24 cellular contexts compared by ENCODE assay signal in the genomic region with DNA sequence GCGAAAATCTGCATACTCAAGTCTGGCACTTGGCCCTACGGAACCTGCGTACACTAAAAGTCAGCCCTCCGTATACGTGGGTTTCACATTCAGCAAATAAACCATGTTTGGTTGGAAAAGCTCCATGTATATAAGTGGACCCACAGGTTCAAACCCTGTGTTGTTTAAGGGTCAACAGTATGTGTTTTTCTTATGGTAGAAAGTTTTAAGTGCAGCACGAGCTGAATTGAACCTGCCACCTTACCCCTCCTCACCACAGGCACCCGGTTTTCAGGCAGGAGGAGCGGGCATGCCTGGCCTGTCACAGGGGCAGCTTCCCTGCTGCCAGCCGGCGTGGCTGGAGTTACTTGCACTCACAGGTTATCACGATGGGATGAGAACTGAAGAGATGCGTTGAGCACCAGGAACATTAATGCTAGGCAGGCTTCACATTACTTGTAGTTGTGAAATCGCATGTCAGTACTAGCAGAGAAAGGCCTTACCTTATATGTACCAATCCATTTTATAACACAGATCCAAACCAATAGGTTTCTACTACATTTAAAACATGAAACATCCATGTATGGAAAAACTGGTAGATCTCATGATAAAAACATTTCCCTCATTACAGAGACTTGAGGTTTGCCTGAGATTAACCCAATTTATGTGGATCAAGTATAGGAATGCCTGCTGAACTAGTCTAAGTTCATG. TPM values are rescaled to one million over a fixed set of nuclear protein-coding genes. Genes with fewer than 3 reads are reported as not detected.
DNase-seq lines count a peak whose midpoint lies in the region; ATAC-seq, FAIRE-seq and TF ChIP-seq lines count a peak whose summit lies in the region.
"Had no signal": no experiment of that assay in that cellular context is flagged by ENCODE, and none has a peak within 500 bp of the region (broad histone marks: within the 10 kb centered on the region; RNA-seq: fewer than 3 reads in every experiment).

No MANE protein-coding gene starts in this region.

- 90% methylated on average over 2 of the region's 13 CpGs; no CpG with 5 or more reads in 1 of the 2 experiments for WGBS in IMR-90 (ENCODE audit: extremely low coverage in 2 of 2, insufficient read length in 1 of 2), 2 experiments
- 65% methylated on average over 13 of the region's 13 CpGs for WGBS in K562 (ENCODE audit: insufficient coverage, low coverage, missing lambda C conversion rate)
- 60% methylated on average over 10 of the region's 13 CpGs for WGBS in right lobe of liver (ENCODE audit: insufficient coverage, low coverage, low lambda C conversion rate, missing lambda C conversion rate)

- no peak overlapping the region for H2BK120ac ChIP-seq in IMR-90 (ENCODE audit: low read depth, low read length)

- H3K27ac ChIP-seq in IMR-90 (ENCODE audit: insufficient read depth, low read length) (no peak overlapping the region), K562 (ENCODE audit: extremely low read depth, low read depth, low read length) (no peak overlapping the region), right lobe of liver (peak overlapping the region in 1 of 3 donors; percentile 44)
- H3K27ac ChIP-seq: SK-N-MC, suprapubic skin had no signal

- H4K20me1 ChIP-seq in IMR-90 (ENCODE audit: insufficient read depth, low read length): no peaks in the 10 kb centered on the region
- peaks cover 23% of the 10 kb centered on the region for H4K20me1 ChIP-seq in K562 (replicated peaks; ENCODE audit: control insufficient read depth, insufficient read depth, low read length)

- H3K4ac ChIP-seq in IMR-90 (ENCODE audit: low read depth, low read length): no peak overlapping the region

- H4K8ac ChIP-seq in IMR-90 (ENCODE audit: low read depth in 2 of 2, low read length in 2 of 2): no peak overlapping the region

- POLR2A ChIA-PET in IMR-90 (lab: Charles Lee; ENCODE audit: unreplicated experiment) (no interaction called here), K562 (lab: Yijun Ruan, JAX) (interaction anchor here (1.4 to 1.5 kb wide), 2 partner anchors 13 kb away, joined by 4 to 9 read pairs; partner anchors contain the start of gene INSIG1)

- no peak overlapping the region for H3K23ac ChIP-seq in IMR-90 (ENCODE audit: low read depth, low read length)

- H3K4me1 ChIP-seq in IMR-90 (ENCODE audit: control insufficient read depth, insufficient read depth, low read length): no peaks in the 10 kb centered on the region
- 0 out of 5 replicates have a peak, but pooled peaks cover 1 to 2% of the 10 kb centered on the region in 2 experiments for H3K4me1 ChIP-seq in K562 (replicated peaks in 1 of 2; ENCODE audit: control insufficient read depth in 2 of 2, insufficient read depth in 2 of 2, low read length in 2 of 2)
- peaks cover 0 to 10% (median 3%) of the 10 kb centered on the region in 4 donors for H3K4me1 ChIP-seq in right lobe of liver
- H3K4me1 ChIP-seq: suprapubic skin had no signal

- H2BK15ac ChIP-seq in IMR-90 (ENCODE audit: low read depth, low read length): no peak overlapping the region

- dilution Hi-C loops in IMR-90 (cut with HindIII; ENCODE audit: low sequenced_read_pairs, unreplicated experiment): no loop called here

- H3K9ac ChIP-seq in IMR-90 (ENCODE audit: low read depth, low read length): no peak overlapping the region
- no peak overlapping the region for H3K9ac ChIP-seq in K562 (ENCODE audit: insufficient read depth in 1 of 2, low read depth in 2 of 2, low read length in 2 of 2)

- no peak overlapping the region for H2BK5ac ChIP-seq in IMR-90 (ENCODE audit: low read depth, low read length, poor library complexity, severe bottlenecking)

- no peak overlapping the region for H3K56ac ChIP-seq in IMR-90 (ENCODE audit: extremely low read depth, insufficient read depth, low read length)

- H3K36me3 ChIP-seq in IMR-90 (ENCODE audit: control insufficient read depth, insufficient read depth, low read length) (peaks cover 14% of the 10 kb centered on the region), K562 (ENCODE audit: control insufficient read depth, insufficient read depth, low read length) (peaks cover 51% of the 10 kb centered on the region), right lobe of liver (peaks cover 0 to 45% (median 23%) of the 10 kb centered on the region in 4 donors)

- H3K4me3 ChIP-seq in IMR-90 (ENCODE audit: insufficient read depth, low read depth, low read length) (no peak overlapping the region), K562 (no peak overlapping the region), right lobe of liver (no peak overlapping the region)
- H3K4me3 ChIP-seq: GM23338, SK-N-MC, suprapubic skin had no signal

- H3K18ac ChIP-seq in IMR-90 (ENCODE audit: low read depth, low read length): no peak overlapping the region

- H4K91ac ChIP-seq in IMR-90 (ENCODE audit: insufficient read depth, low read depth, low read length): no peak overlapping the region

- TF ChIP-seq CTCF in IMR-90 (conservative IDR thresholded peaks at IDR 0.05; ENCODE audit: low read depth, low read length) (no peak), K562 (IDR thresholded peaks at IDR 0.05 in 2 of 3, conservative IDR thresholded peaks at IDR 0.05 in 1 of 3; ENCODE audit: insufficient read depth in 2 of 3, low read depth in 1 of 3, low read length in 3 of 3) (no peak), right lobe of liver (IDR thresholded peaks at IDR 0.05) (no peak)

- no peak for TF ChIP-seq EP300 in K562 (IDR thresholded peaks at IDR 0.05; ENCODE audit: low read length)

- FAIRE-seq in GM12891 (lab: Jason Lieb, UNC): no peak
- FAIRE-seq in K562 (lab: Jason Lieb, UNC): no peak

- H2AK9ac ChIP-seq in IMR-90 (replicated peaks; ENCODE audit: low read depth, low read length, poor library complexity): no peak overlapping the region

- in situ Hi-C loops in IMR-90 (cut with MboI; ENCODE audit: low sequenced_read_pairs): no loop called here
- in situ Hi-C loops in K562 (cut with MboI): no loop called here
- in situ Hi-C loops in KBM-7 (cut with MboI; ENCODE audit: low pct_unique_long_range_greater_than_20kb, low sequenced_read_pairs): no loop called here

- no peak for DNase-seq in GM12891 (ENCODE audit: insufficient read length, low spot score)
- no peak for DNase-seq in IMR-90
- peak in 1 of 4 experiments; percentile 57 for DNase-seq in K562 (ENCODE audit: extremely low read depth in 1 of 4, low spot score in 3 of 4)
- peak in 2 of 3 donors; percentile 71 to 78 for DNase-seq in right lobe of liver
- DNase-seq in KBM-7: no peak
- DNase-seq in GF-D8 (lab: John Stamatoyannopoulos, UW): no peak
- DNase-seq: ACHN; activated CD4-positive, alpha-beta T cell treated with anti-CD3 and anti-CD28 coated beads, Interleukin-2, amount 50 U/mL, for 48 hours; activated naive CD4-positive, alpha-beta T cell treated with anti-CD3 and anti-CD28 coated beads, Interleukin-2, amount 50 U/mL, for 16 hours; CD8-positive, alpha-beta T cell; DMS 273 treated with DMSO at 0.1 percent for 48 hours; immature natural killer cell; left cardiac atrium; NCI-H1092 treated with DMSO at 0.1 percent for 48 hours; NCI-H187; NCI-H524; nephron progenitor cell; stimulated activated CD4-positive, alpha-beta T cell treated with anti-CD3 and anti-CD28 coated beads, Interleukin-15, amount 100 ng/mL, for 24 hours; stimulated activated naive CD4-positive, alpha-beta T cell treated with Interleukin-2 at 50 U/mL for 16 hours; T-helper 1 cell had no signal

- H3K9me1 ChIP-seq in IMR-90 (ENCODE audit: insufficient read depth, low read length) (no peaks in the 10 kb centered on the region), K562 (ENCODE audit: control insufficient read depth, insufficient read depth, low read length) (no peaks in the 10 kb centered on the region)

- TF ChIP-seq RAD21 in IMR-90 (IDR thresholded peaks at IDR 0.05; ENCODE audit: low read length) (no peak), K562 (CRISPR knock-in tag; conservative IDR thresholded peaks at IDR 0.05 in 1 of 2, IDR thresholded peaks at IDR 0.05 in 1 of 2) (no peak)

- peak; percentile 40; the same call in 1 of the 2 replicates for TF ChIP-seq POLR2A in GM12891 (IDR thresholded peaks at IDR 0.05; ENCODE audit: low read depth, low read length)
- no peak; the same call in 1 of the 2 replicates for TF ChIP-seq POLR2A in IMR-90 (IDR thresholded peaks at IDR 0.05; ENCODE audit: low read depth, low read length)
- TF ChIP-seq POLR2A in K562 (conservative IDR thresholded peaks at IDR 0.05): no peak; the same call in none of the 2 replicates
- peak; percentile 38 for TF ChIP-seq POLR2A in right lobe of liver (IDR thresholded peaks at IDR 0.05)

- BruUV-seq in IMR-90 (replicated peaks; lab: Mats Ljungman, UMichigan) (no TSS peak), K562 (replicated peaks; lab: Mats Ljungman, UMichigan) (no TSS peak)

- no peak overlapping the region for H4K5ac ChIP-seq in IMR-90 (ENCODE audit: low read depth, low read length)

- H3K27me3 ChIP-seq in IMR-90 (ENCODE audit: control insufficient read depth, insufficient read depth, low read length): no peaks in the 10 kb centered on the region
- H3K27me3 ChIP-seq in K562 (ENCODE audit: control insufficient read depth in 2 of 2, insufficient read depth in 2 of 2, low read length in 2 of 2): peaks cover 3 to 18% of the 10 kb centered on the region in 2 experiments; a peak in 4 of 5 replicates
- no peaks in the 10 kb centered on the region for H3K27me3 ChIP-seq in right lobe of liver
- H3K27me3 ChIP-seq: suprapubic skin had no signal

- H3K14ac ChIP-seq in IMR-90 (replicated peaks; ENCODE audit: low read depth, low read length): no peak overlapping the region

- no peaks in the 10 kb centered on the region for H3K9me3 ChIP-seq in IMR-90 (ENCODE audit: control insufficient read depth, insufficient read depth, low read length)
- H3K9me3 ChIP-seq in K562 (replicated peaks; ENCODE audit: control insufficient read depth, insufficient read depth, low read depth, low read length): no peaks in the 10 kb centered on the region
- H3K9me3 ChIP-seq in right lobe of liver: no peaks in the 10 kb centered on the region
- H3K9me3 ChIP-seq: suprapubic skin had no signal

- H3K4me2 ChIP-seq in IMR-90 (ENCODE audit: low read depth, low read length) (no peak overlapping the region), K562 (ENCODE audit: insufficient read depth, low read length) (no peak overlapping the region)
- H3K4me2 ChIP-seq: GM23338 had no signal

- ATAC-seq in IMR-90 (ENCODE audit: low read depth) (no peak), K562 (peak; percentile 49), right lobe of liver (peak; percentile 31 to 66 (median 41)), GM19324 (IDR thresholded peaks at IDR 0.05; ENCODE audit: low FRiP score, unreplicated experiment) (no peak)
- ATAC-seq: CD8-positive, alpha-beta T cell; GM23338 had no signal

- intact Hi-C loops in IMR-90 (cut with micrococcal nuclease) (no loop called here), K562 (cut with micrococcal nuclease) (no loop called here), right lobe of liver (cut with DNase I) (no loop called here)

- no peak overlapping the region for H2BK20ac ChIP-seq in IMR-90 (ENCODE audit: low read depth, low read length)

- H3K79me2 ChIP-seq in K562 (ENCODE audit: control insufficient read depth, insufficient read depth, low read length): peaks cover 2% of the 10 kb centered on the region; the same call in 1 of the 3 replicates

- no peak overlapping the region for H2AK5ac ChIP-seq in IMR-90 (ENCODE audit: low read depth, low read length)

- CTCF ChIA-PET in IMR-90 (lab: Yijun Ruan, JAX): no interaction called here
- CTCF ChIA-PET in K562 (lab: Yijun Ruan, JAX; ENCODE audit: low intra/inter-chr PET ratio): no interaction called here

- H3K79me1 ChIP-seq in IMR-90 (ENCODE audit: low read depth in 1 of 2, low read length in 2 of 2): peaks cover 0 to under 1% of the 10 kb centered on the region in 2 experiments; a peak in 1 of 4 replicates

- H2AFZ ChIP-seq in IMR-90 (replicated peaks; ENCODE audit: low read length, poor library complexity) (no peak overlapping the region), K562 (ENCODE audit: low read depth, low read length) (no peak overlapping the region)
- H2AFZ ChIP-seq: GM23338 had no signal

RNA-seq across cellular contexts. Expression of gene INSIG1, which starts 12.9 kb away (rescaled TPM):
- polyA plus RNA-seq in GM12891 (2012; ENCODE audit: low read depth, missing spikeins): 53.3 TPM
- total RNA-seq in IMR-90 (2012; rRNA removed) (26.0 and 32.8 TPM in 2 replicates), K562 (2014; rRNA removed) (294 and 361 TPM in 2 replicates), K562 (2014; rRNA removed; fragmentation: Illumina TruSeq; extraction: Trizol) (236 and 238 TPM in 2 replicates), K562 (2015; rRNA removed; fragmentation: Illumina TruSeq; extraction: Trizol) (173 and 188 TPM in 2 replicates), K562 (2021) (254 and 296 TPM in 2 replicates), right lobe of liver (100 to 1,000 TPM; 130 to 625 (median 205) TPM)
- polyA plus RNA-seq in IMR-90 (2012; rRNA removed) (19.0 and 19.9 TPM in 2 replicates), K562 (2011; rRNA removed) (625 and 787 TPM in 2 replicates), K562 (2014; fragmentation: Illumina TruSeq; extraction: Trizol) (188 and 224 TPM in 2 replicates), K562 (2014; fragmentation: Nextera tagmentation; extraction: Ambion mirVana) (10 to 100 TPM; 57.1 to 69.2 TPM), K562 (2014; rRNA removed) (250 and 268 TPM in 2 replicates)
- 14.0 and 17.9 TPM in 2 replicates for polyA plus RNA-seq in IMR-90 (2012; cell fraction: cytosol; rRNA removed)
- 17.2 and 44.5 TPM in 2 replicates for polyA plus RNA-seq in IMR-90 (2012; cell fraction: nucleus; rRNA removed; ENCODE audit: low replicate concordance)
- 622 and 799 TPM in 2 replicates for total RNA-seq in K562 (2011; cell fraction: chromatin; rRNA removed; ENCODE audit: low replicate concordance)
- 847 and 892 TPM in 2 replicates for total RNA-seq in K562 (2011; cell fraction: nucleolus; rRNA removed)
- total RNA-seq in K562 (2011; cell fraction: nucleoplasm; rRNA removed): 1,016 and 1,247 TPM in 2 replicates
- polyA plus RNA-seq in K562 (2011; cell fraction: cytosol; rRNA removed): 709 and 1,098 TPM in 2 replicates
- polyA plus RNA-seq in K562 (2011; cell fraction: nucleus; rRNA removed): 446 and 453 TPM in 2 replicates
- polyA plus RNA-seq in K562 (2012): 116 and 259 TPM in 2 replicates
- polyA minus RNA-seq in K562 (2011; rRNA and poly(A)+ RNA removed): 551 and 619 TPM in 2 replicates
- 392 and 408 TPM in 2 replicates for polyA minus RNA-seq in K562 (2011; cell fraction: cytosol; rRNA and poly(A)+ RNA removed)
- 329 and 473 TPM in 2 replicates for polyA minus RNA-seq in K562 (2011; cell fraction: nucleus; rRNA and poly(A)+ RNA removed)

Comparison
In these comparisons a context has a peak if more than half of its experiments do, and no peak if none do; other contexts are left out.
1. DNase-seq: peak in right lobe of liver (2 of 3); none in GM12891 (single experiment), IMR-90 (single experiment), KBM-7 (single experiment) and GF-D8 (single experiment).
2. POLR2A ChIP-seq: peak in GM12891 (single experiment) and right lobe of liver (single experiment); none in IMR-90 (single experiment) and K562 (single experiment).
3. ATAC-seq: peak in K562 (single experiment) and right lobe of liver (4 of 4); none in IMR-90 (single experiment) and GM19324 (single experiment).